ENCODE assay signal across 20 cellular contexts in the genomic region with DNA sequence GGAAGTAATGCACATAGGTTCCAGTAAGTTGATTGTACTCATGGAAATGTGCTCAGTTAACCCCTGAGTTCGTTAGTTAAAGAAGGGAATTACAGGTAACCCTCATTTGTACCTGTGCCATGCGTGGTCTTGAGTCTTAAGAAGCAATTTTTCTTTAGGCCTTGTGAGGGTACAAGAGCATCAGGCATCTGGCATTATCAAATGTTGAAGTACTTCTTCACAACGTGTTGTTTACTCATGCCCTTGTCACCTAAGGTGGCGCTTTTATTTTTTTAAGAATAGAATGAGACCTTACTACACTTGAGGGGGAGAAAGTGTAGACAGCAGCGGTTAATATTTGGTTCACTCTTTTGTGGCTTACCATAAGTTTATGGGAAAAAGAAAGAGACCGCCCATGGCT.
"Had no signal": no experiment of that assay in that cellular context is flagged by ENCODE, and none has a peak within 500 bp of the region (broad histone marks: within the 10 kb centered on the region; RNA-seq: fewer than 3 reads in every experiment).

No MANE protein-coding gene starts in this region.

- H3K36me3 ChIP-seq: esophagus muscularis mucosa, gastroesophageal sphincter, heart left ventricle, lower lobe of right lung had no signal

- H3K27ac ChIP-seq: coronary artery, dorsolateral prefrontal cortex, esophagus muscularis mucosa, foreskin keratinocyte, gastroesophageal sphincter, heart left ventricle, hepatocyte, lower lobe of right lung had no signal

- H3K27me3 ChIP-seq: dorsolateral prefrontal cortex, esophagus muscularis mucosa, foreskin keratinocyte, gastroesophageal sphincter, heart left ventricle, hepatocyte had no signal

- H3K4me1 ChIP-seq: esophagus muscularis mucosa, foreskin keratinocyte, gastroesophageal sphincter, lower lobe of right lung had no signal

- ATAC-seq: foreskin keratinocyte, gastroesophageal sphincter, left colon, left lobe of liver, lower lobe of right lung, mucosa of descending colon had no signal

- H3K79me2 ChIP-seq: hepatocyte had no signal

- H2AFZ ChIP-seq: hepatocyte had no signal

- H3K4me3 ChIP-seq: coronary artery, dorsolateral prefrontal cortex, esophagus muscularis mucosa, gastroesophageal sphincter, heart left ventricle, hepatocyte, lower lobe of right lung, mucosa of descending colon had no signal

- H3K9me3 ChIP-seq: lower lobe of right lung, mucosa of descending colon had no signal

- H3K4me2 ChIP-seq: hepatocyte had no signal

- DNase-seq: dermis blood vessel endothelial cell; dorsolateral prefrontal cortex; effector CD4-positive, alpha-beta T cell; effector memory CD4-positive, alpha-beta T cell; foreskin keratinocyte; hypothalamus; immature natural killer cell; islet precursor cell; kidney; kidney glomerular epithelial cell; left colon; lower lobe of right lung; mesenchymal stem cell; mucosa of descending colon had no signal
